ENCODE assay signal across 8 cellular contexts in the genomic region with DNA sequence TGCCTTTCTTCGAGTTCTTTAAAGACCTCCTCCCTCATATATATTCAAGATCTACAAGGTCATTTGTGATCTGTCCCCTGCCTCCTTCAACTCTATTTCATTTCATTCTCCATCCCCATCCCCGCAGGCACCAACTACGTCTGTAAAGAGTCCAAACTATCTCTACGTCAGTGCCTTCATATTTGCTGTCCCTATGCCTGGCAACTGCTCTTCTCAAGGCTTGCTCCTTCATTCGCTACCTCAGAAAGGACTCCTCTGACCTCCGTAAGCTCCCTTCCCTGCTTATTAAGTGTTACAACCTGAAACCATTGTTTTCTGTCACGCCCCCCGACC. TPM values are rescaled to one million over a fixed set of nuclear protein-coding genes. Genes with fewer than 3 reads are reported as not detected.
DNase-seq lines count a peak whose midpoint lies in the region; ATAC-seq and TF ChIP-seq lines count a peak whose summit lies in the region.

No MANE protein-coding gene starts in this region.

- peaks cover 31% of the 10 kb centered on the region for H3K4me1 Mint-ChIP-seq in WTC11

- peaks cover 0 to 40% (median 34%) of the 10 kb centered on the region in 9 donors for H3K36me3 ChIP-seq in heart left ventricle
- peaks cover 26% of the 10 kb centered on the region for H3K36me3 ChIP-seq in right atrium auricular region
- peaks cover 22% of the 10 kb centered on the region for H3K36me3 ChIP-seq in skeletal muscle satellite cell (ENCODE audit: insufficient read depth, low read length)

- peaks cover 33% of the 10 kb centered on the region for H3K36me3 Mint-ChIP-seq in WTC11

- 2 to 8% (median 4%) methylated on average over 8 of the region's 8 CpGs for WGBS in heart left ventricle, 4 donors

- H3K27ac ChIP-seq in heart left ventricle: peak overlapping the region in 8 of 12 donors; percentile 72 to 91 (median 81)
- peak overlapping the region in 1 of 2 donors; percentile 85 for H3K27ac ChIP-seq in right atrium auricular region

- POLR2A ChIA-PET in WTC11 (lab: Charles Lee): interaction anchor here (0.6 to 0.7 kb wide), 2 partner anchors 165 to 828 kb away, joined by 4 read pairs; no protein-coding TSS in a partner anchor

- no peaks in the 10 kb centered on the region for H3K27me3 Mint-ChIP-seq in WTC11 (ENCODE audit: low read depth)

- peak overlapping the region; percentile 98 for H3K4me3 Mint-ChIP-seq in WTC11

- TF ChIP-seq POLR2A in heart left ventricle (IDR thresholded peaks at IDR 0.05): no peak

- H3K4me2 ChIP-seq in skeletal muscle satellite cell (ENCODE audit: low read length): peak overlapping the region; percentile 97

- H3K9me3 Mint-ChIP-seq in WTC11: no peaks in the 10 kb centered on the region

- H3K27me3 ChIP-seq in heart left ventricle: no peaks in the 10 kb centered on the region
- no peaks in the 10 kb centered on the region for H3K27me3 ChIP-seq in right atrium auricular region
- no peaks in the 10 kb centered on the region for H3K27me3 ChIP-seq in skeletal muscle satellite cell (ENCODE audit: control insufficient read depth, insufficient read depth, low read length)

- peak overlapping the region; percentile 93 for H3K9ac ChIP-seq in skeletal muscle satellite cell (ENCODE audit: low read depth, low read length)

- CTCF ChIA-PET in WTC11 (lab: Charles Lee): interaction anchor here (0.7 to 1.2 kb wide), 2 partner anchors 573 to 829 kb away, joined by 3 to 4 read pairs; no protein-coding TSS in a partner anchor

- intact Hi-C loops in heart left ventricle (cut with DNase I) (loop anchor here in 2 of 10 donors (5.0 to 10.0 kb wide), 2 partner anchors 172 to 275 kb away; a partner anchor contains a TSS), left ventricle myocardium superior (cut with micrococcal nuclease) (no loop called here)

- H3K4me3 ChIP-seq in heart left ventricle (peak overlapping the region; percentile 58 to 96 (median 74)), right atrium auricular region (peak overlapping the region; percentile 79 to 91), skeletal muscle satellite cell (ENCODE audit: low read length) (peak overlapping the region; percentile 93)

- no peak for ATAC-seq in heart left ventricle
- ATAC-seq in left ventricle myocardium superior: no peak
- ATAC-seq in WTC11: 0 out of 2 replicates have a peak, but pooled peaks have one; percentile 4
- no peak for ATAC-seq in GM18868 (IDR thresholded peaks at IDR 0.05; ENCODE audit: unreplicated experiment)

- H3K4me1 ChIP-seq in heart left ventricle: peaks cover 0 to 45% (median 29%) of the 10 kb centered on the region in 12 donors
- H3K4me1 ChIP-seq in right atrium auricular region: peaks cover 0 to 39% of the 10 kb centered on the region in 2 donors
- peaks cover 19% of the 10 kb centered on the region for H3K4me1 ChIP-seq in skeletal muscle satellite cell (ENCODE audit: control insufficient read depth, insufficient read depth, low read length)

- DNase-seq in heart left ventricle (no peak), left ventricle myocardium superior (no peak), WTC11 (ENCODE audit: low spot score) (no peak), right atrium auricular region (ENCODE audit: low spot score) (no peak), NCI-H187 (lab: John Stamatoyannopoulos, UW) (no peak), middle frontal gyrus (ENCODE audit: extremely low spot score, low spot score) (no peak)

- TF ChIP-seq CTCF in heart left ventricle (IDR thresholded peaks at IDR 0.05) (no peak), WTC11 (IDR thresholded peaks at IDR 0.05) (no peak), right atrium auricular region (IDR thresholded peaks at IDR 0.05) (no peak)

- H3K9me3 ChIP-seq in heart left ventricle (no peaks in the 10 kb centered on the region), right atrium auricular region (no peaks in the 10 kb centered on the region), skeletal muscle satellite cell (replicated peaks; ENCODE audit: low read length) (no peaks in the 10 kb centered on the region)

- H3K27ac Mint-ChIP-seq in WTC11: peak overlapping the region; percentile 25

TF ChIP-seq in WTC11, 78 proteins besides CTCF, POLR2A, EP300 and RAD21:
- TF ChIP-seq, protein P1, sequence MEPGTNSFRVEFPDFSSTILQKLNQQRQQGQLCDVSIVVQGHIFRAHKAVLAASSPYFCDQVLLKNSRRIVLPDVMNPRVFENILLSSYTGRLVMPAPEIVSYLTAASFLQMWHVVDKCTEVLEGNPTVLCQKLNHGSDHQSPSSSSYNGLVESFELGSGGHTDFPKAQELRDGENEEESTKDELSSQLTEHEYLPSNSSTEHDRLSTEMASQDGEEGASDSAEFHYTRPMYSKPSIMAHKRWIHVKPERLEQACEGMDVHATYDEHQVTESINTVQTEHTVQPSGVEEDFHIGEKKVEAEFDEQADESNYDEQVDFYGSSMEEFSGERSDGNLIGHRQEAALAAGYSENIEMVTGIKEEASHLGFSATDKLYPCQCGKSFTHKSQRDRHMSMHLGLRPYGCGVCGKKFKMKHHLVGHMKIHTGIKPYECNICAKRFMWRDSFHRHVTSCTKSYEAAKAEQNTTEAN (CRISPR knock-in tag; IDR thresholded peaks at IDR 0.05): no peak
- TF ChIP-seq, protein P2, sequence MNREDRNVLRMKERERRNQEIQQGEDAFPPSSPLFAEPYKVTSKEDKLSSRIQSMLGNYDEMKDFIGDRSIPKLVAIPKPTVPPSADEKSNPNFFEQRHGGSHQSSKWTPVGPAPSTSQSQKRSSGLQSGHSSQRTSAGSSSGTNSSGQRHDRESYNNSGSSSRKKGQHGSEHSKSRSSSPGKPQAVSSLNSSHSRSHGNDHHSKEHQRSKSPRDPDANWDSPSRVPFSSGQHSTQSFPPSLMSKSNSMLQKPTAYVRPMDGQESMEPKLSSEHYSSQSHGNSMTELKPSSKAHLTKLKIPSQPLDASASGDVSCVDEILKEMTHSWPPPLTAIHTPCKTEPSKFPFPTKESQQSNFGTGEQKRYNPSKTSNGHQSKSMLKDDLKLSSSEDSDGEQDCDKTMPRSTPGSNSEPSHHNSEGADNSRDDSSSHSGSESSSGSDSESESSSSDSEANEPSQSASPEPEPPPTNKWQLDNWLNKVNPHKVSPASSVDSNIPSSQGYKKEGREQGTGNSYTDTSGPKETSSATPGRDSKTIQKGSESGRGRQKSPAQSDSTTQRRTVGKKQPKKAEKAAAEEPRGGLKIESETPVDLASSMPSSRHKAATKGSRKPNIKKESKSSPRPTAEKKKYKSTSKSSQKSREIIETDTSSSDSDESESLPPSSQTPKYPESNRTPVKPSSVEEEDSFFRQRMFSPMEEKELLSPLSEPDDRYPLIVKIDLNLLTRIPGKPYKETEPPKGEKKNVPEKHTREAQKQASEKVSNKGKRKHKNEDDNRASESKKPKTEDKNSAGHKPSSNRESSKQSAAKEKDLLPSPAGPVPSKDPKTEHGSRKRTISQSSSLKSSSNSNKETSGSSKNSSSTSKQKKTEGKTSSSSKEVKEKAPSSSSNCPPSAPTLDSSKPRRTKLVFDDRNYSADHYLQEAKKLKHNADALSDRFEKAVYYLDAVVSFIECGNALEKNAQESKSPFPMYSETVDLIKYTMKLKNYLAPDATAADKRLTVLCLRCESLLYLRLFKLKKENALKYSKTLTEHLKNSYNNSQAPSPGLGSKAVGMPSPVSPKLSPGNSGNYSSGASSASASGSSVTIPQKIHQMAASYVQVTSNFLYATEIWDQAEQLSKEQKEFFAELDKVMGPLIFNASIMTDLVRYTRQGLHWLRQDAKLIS (CRISPR knock-in tag; IDR thresholded peaks at IDR 0.05; ENCODE audit: borderline replicate concordance): no peak
- TF ChIP-seq RELA (CRISPR knock-in tag; IDR thresholded peaks at IDR 0.05; ENCODE audit: borderline replicate concordance) (no peak), SOX15 (CRISPR knock-in tag; IDR thresholded peaks at IDR 0.05) (no peak), JUN (CRISPR knock-in tag; IDR thresholded peaks at IDR 0.05) (no peak), ZNF396 (CRISPR knock-in tag; IDR thresholded peaks at IDR 0.05; ENCODE audit: borderline replicate concordance) (no peak), CREM (CRISPR knock-in tag; IDR thresholded peaks at IDR 0.05) (no peak), ZNF423 (CRISPR knock-in tag; IDR thresholded peaks at IDR 0.05) (no peak), TCF7 (CRISPR knock-in tag; IDR thresholded peaks at IDR 0.05; ENCODE audit: low read depth) (no peak)

RNA-seq across cellular contexts. Expression of a gene that starts 0.7 kb away (rescaled TPM):
- total RNA-seq in heart left ventricle (10 to 100 TPM in 7 of 9 donors, 1 to 10 TPM in 2; 5.0 to 36.4 (median 18.3) TPM), left ventricle myocardium superior (16.5 TPM), WTC11 (2021) (26.5 to 31.5 TPM (median 29.7 TPM) in 3 replicates), right atrium auricular region (10 to 100 TPM in 1 of 2 donors, 1 to 10 TPM in 1; 7.0 to 10.1 TPM)
- 10 to 100 TPM; 11.4 to 49.1 TPM for polyA plus RNA-seq in heart left ventricle
- 3.1 and 4.3 TPM in 2 replicates for total RNA-seq in skeletal muscle satellite cell (2012; rRNA removed)

RNA-seq across cellular contexts. Expression of a gene that starts 39.9 kb away (rescaled TPM):
- total RNA-seq in heart left ventricle: 100 to 1,000 TPM in 1 of 9 donors, 10 to 100 TPM in 8; 52.2 to 131 (median 85.3) TPM
- polyA plus RNA-seq in heart left ventricle: 100 to 1,000 TPM in 1 of 2 donors, 10 to 100 TPM in 1; 91.2 to 129 TPM
- 65.9 TPM for total RNA-seq in left ventricle myocardium superior
- 29.8 to 41.9 TPM (median 37.8 TPM) in 3 replicates for total RNA-seq in WTC11 (2021)
- total RNA-seq in right atrium auricular region: 100 to 1,000 TPM; 107 to 139 TPM
- total RNA-seq in skeletal muscle satellite cell (2012; rRNA removed): 87.5 and 111 TPM in 2 replicates

RNA-seq across cellular contexts. Expression of a gene that starts 59.1 kb away (rescaled TPM):
- total RNA-seq in heart left ventricle (10 to 100 TPM in 1 of 9 donors, 1 to 10 TPM in 8; 3.0 to 11.4 (median 5.7) TPM), left ventricle myocardium superior (5.3 TPM), WTC11 (2021) (0.70 to 0.92 TPM (median 0.89 TPM) in 3 replicates), right atrium auricular region (10 to 100 TPM; 12.3 to 15.8 TPM)
- polyA plus RNA-seq in heart left ventricle: 1 to 10 TPM; 2.2 to 3.6 TPM
- 16.2 TPM in 2 replicates for total RNA-seq in skeletal muscle satellite cell (2012; rRNA removed)
